11 cellular contexts compared by ENCODE assay signal in the genomic region with DNA sequence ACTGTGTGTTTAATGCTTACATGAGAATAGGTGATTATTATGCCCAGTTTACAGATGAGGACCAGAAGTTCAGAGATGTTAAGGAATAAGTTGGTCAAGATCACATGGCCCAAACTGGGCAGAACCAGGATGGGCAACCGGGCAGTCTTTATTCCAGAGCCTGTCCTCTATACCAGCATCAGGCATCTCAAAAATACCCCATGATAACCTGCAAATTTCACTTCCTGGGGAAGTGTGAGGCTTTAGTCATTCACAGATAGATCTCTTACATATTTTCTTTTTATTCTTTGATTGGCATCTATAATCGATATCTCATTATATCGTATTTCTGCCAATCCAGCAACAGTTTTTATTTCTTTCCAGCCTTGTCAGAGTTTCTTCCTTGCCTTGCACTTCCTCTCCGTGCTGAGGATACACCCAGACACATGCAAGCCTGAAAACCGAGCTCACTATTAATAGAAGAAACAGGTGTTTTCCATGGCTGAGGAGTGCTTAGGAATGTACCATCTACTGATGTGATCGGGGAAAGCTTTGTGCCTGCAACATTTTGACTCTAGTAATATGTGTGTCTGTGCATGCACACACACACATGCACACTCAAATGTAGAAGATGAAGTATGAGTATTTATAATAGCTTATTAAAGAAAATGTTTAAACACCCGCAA.
A peak's percentile ranks its signal among the peaks of the same experiment; 100 is the strongest.
DNase-seq lines count a peak whose midpoint lies in the region; ATAC-seq and TF ChIP-seq lines count a peak whose summit lies in the region.
"Had no signal": no experiment of that assay in that cellular context is flagged by ENCODE, and none has a peak within 500 bp of the region (broad histone marks: within the 10 kb centered on the region; RNA-seq: fewer than 3 reads in every experiment).

No MANE protein-coding gene starts in this region.

- H3K4me1 ChIP-seq in right lobe of liver: peaks cover 0 to 24% (median 0%) of the 10 kb centered on the region in 4 donors

- intact Hi-C loops in right lobe of liver (cut with DNase I): no loop called here

- ATAC-seq in GM18861 (IDR thresholded peaks at IDR 0.05; ENCODE audit: unreplicated experiment) (peak; percentile 19), GM21526 (IDR thresholded peaks at IDR 0.05; ENCODE audit: low FRiP score, unreplicated experiment) (peak; percentile 34), HG03442 (IDR thresholded peaks at IDR 0.05; ENCODE audit: unreplicated experiment) (peak; percentile 12), right lobe of liver (peak in 3 of 4 donors; percentile 4 to 26 (median 8))

- H3K27me3 ChIP-seq in right lobe of liver: no peaks in the 10 kb centered on the region
- H3K27me3 ChIP-seq: tibial nerve had no signal

- DNase-seq in right lobe of liver (no peak), occipital lobe (lab: John Stamatoyannopoulos, UW) (no peak), pons (ENCODE audit: low spot score) (no peak), NCI-H345 treated with DMSO at 0.1 percent for 48 hours (lab: John Stamatoyannopoulos, UW; ENCODE audit: unreplicated experiment) (no peak), SIG-M5 (lab: John Stamatoyannopoulos, UW) (no peak)
- DNase-seq: HCEC 1CT, NCI-H1105 had no signal

- H3K27ac ChIP-seq in right lobe of liver: peak overlapping the region; percentile 37 to 72 (median 46)

- peak overlapping the region in 2 of 3 donors; percentile 8 to 14 for H3K4me3 ChIP-seq in right lobe of liver
- H3K4me3 ChIP-seq: tibial nerve had no signal

- no peaks in the 10 kb centered on the region for H3K9me3 ChIP-seq in right lobe of liver
- H3K9me3 ChIP-seq: tibial nerve had no signal

- 69% methylated on average over 7 of the region's 7 CpGs for WGBS in right lobe of liver (ENCODE audit: insufficient coverage, low coverage, low lambda C conversion rate, missing lambda C conversion rate)

- H3K36me3 ChIP-seq in right lobe of liver: no peaks in the 10 kb centered on the region

- TF ChIP-seq POLR2A in right lobe of liver (IDR thresholded peaks at IDR 0.05): no peak

- no peak for TF ChIP-seq CTCF in right lobe of liver (IDR thresholded peaks at IDR 0.05)
